In the genomic region with DNA sequence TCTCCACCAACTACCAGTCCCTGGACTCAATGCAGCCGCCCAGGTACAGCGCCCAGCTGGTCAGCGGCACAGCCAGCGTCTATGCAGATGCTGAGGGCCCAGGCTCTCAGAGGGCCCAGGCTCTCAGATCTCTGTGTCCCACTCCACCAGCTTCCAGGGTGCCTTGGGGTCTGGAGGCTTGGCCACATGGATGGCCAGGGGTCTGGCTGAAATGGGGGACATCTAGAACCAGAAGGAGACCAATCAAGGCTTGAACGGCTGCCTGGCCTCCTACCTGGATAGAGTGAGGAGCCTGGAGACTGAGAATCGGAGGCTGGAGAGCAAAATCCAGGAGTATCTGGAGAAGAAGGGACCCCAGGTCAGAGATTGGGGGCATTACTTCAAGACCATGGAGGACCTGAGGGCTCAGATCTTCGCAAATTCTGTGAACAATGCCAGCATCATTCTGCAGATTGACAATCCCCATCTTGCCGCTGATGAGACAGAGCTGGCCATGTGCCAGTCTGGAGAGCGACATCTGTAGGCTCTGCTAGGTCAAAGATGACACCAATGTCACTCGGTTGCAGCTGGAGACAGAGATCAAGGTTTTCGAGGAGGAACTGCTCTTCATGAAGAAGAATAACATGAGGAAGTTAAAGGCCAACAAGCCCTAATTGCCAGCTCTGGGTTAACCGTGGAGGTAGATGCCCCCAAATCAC, we compare ENCODE assay signal across 10 cellular contexts.
DNase-seq lines count a peak whose midpoint lies in the region; ATAC-seq and TF ChIP-seq lines count a peak whose summit lies in the region.
"Had no signal": no experiment of that assay in that cellular context is flagged by ENCODE, and none has a peak within 500 bp of the region (broad histone marks: within the 10 kb centered on the region; RNA-seq: fewer than 3 reads in every experiment).

No MANE protein-coding gene starts in this region.

- no peak overlapping the region for H3K4me3 Mint-ChIP-seq in activated naive CD8-positive, alpha-beta T cell treated with anti-CD3 and anti-CD28 coated beads, Interleukin-2, amount 50 U/mL, for 24 hours

- H3K36me3 Mint-ChIP-seq in activated naive CD8-positive, alpha-beta T cell treated with anti-CD3 and anti-CD28 coated beads, Interleukin-2, amount 50 U/mL, for 24 hours (ENCODE audit: low read depth): no peaks in the 10 kb centered on the region

- no peaks in the 10 kb centered on the region for H3K9me3 Mint-ChIP-seq in activated naive CD8-positive, alpha-beta T cell treated with anti-CD3 and anti-CD28 coated beads, Interleukin-2, amount 50 U/mL, for 24 hours

- peak; percentile 2 for TF ChIP-seq CTCF in GM13977 (IDR thresholded peaks at IDR 0.05; ENCODE audit: extremely low read depth, insufficient read depth, missing control alignments)

- no peaks in the 10 kb centered on the region for H3K27me3 Mint-ChIP-seq in activated naive CD8-positive, alpha-beta T cell treated with anti-CD3 and anti-CD28 coated beads, Interleukin-2, amount 50 U/mL, for 24 hours

- no peak for ATAC-seq in activated naive CD8-positive, alpha-beta T cell treated with anti-CD3 and anti-CD28 coated beads, Interleukin-2, amount 50 U/mL, for 24 hours
- no peak for ATAC-seq in GM18867 (IDR thresholded peaks at IDR 0.05; ENCODE audit: unreplicated experiment)
- ATAC-seq in GM21367 (IDR thresholded peaks at IDR 0.05; ENCODE audit: unreplicated experiment): no peak
- ATAC-seq: pancreas had no signal

- H3K4me1 Mint-ChIP-seq in activated naive CD8-positive, alpha-beta T cell treated with anti-CD3 and anti-CD28 coated beads, Interleukin-2, amount 50 U/mL, for 24 hours: peaks cover 7% of the 10 kb centered on the region

- H3K27ac Mint-ChIP-seq in activated naive CD8-positive, alpha-beta T cell treated with anti-CD3 and anti-CD28 coated beads, Interleukin-2, amount 50 U/mL, for 24 hours: no peak overlapping the region

- DNase-seq in GM13977 (ENCODE audit: low spot score) (no peak), SIG-M5 treated with dmso at 0.1 percent for 504 hours (lab: John Stamatoyannopoulos, UW; ENCODE audit: unreplicated experiment) (peak; percentile 60)
- peak; percentile 42 for DNase-seq in activated naive CD8-positive, alpha-beta T cell treated with anti-CD3 and anti-CD28 coated beads, Interleukin-2, amount 50 U/mL, for 24 hours
- peak in 2 of 3 experiments; percentile 29 to 34 for DNase-seq in stimulated activated CD4-positive, alpha-beta T cell treated with anti-CD3 and anti-CD28 coated beads, TNF-alpha, amount 100 ng/mL, for 4 hours (ENCODE audit: low read depth in 3 of 3)
- no peak for DNase-seq in effector CD4-positive, alpha-beta T cell
- DNase-seq: cerebellar nuclear complex, NCI-H187, pancreas had no signal

- in situ Hi-C loops in GM13977 (cut with MboI; ENCODE audit: low pct_unique_long_range_greater_than_20kb, low sequenced_read_pairs, unreplicated experiment): loop anchor here (10.0 kb wide), 1 partner anchor 215 kb away; no protein-coding TSS in a partner anchor

Comparison
In these comparisons a context has a peak if more than half of its experiments do, and no peak if none do; other contexts are left out.
1. DNase-seq: peak in SIG-M5 treated with dmso at 0.1 percent for 504 hours (single experiment), activated naive CD8-positive, alpha-beta T cell treated with anti-CD3 and anti-CD28 coated beads, Interleukin-2, amount 50 U/mL, for 24 hours (single experiment) and stimulated activated CD4-positive, alpha-beta T cell treated with anti-CD3 and anti-CD28 coated beads, TNF-alpha, amount 100 ng/mL, for 4 hours (2 of 3); none in GM13977 (single experiment) and effector CD4-positive, alpha-beta T cell (single experiment).